Comparison of ENCODE assay signal across 8 cellular contexts in genomic region chr1:33470495-33471012, GRCh38. TPM values are rescaled to one million over a fixed set of nuclear protein-coding genes. Genes with fewer than 3 reads are reported as not detected.
DNase-seq lines count a peak whose midpoint lies in the region; TF ChIP-seq lines count a peak whose summit lies in the region.

No MANE protein-coding gene starts in this region.

- 0 out of 2 replicates have a peak, but pooled peaks cover 4% of the 10 kb centered on the region for H3K79me2 ChIP-seq in MM.1S (ENCODE audit: low read length)

- H3K9me3 Mint-ChIP-seq in activated naive CD4-positive, alpha-beta T cell treated with anti-CD3 and anti-CD28 coated beads for 36 hours = no peaks in the 10 kb centered on the region
- no peaks in the 10 kb centered on the region for H3K9me3 Mint-ChIP-seq in type B pancreatic cell

- TF ChIP-seq POLR2A in ovary (IDR thresholded peaks at IDR 0.05) = no peak

- H3K27ac Mint-ChIP-seq in activated naive CD4-positive, alpha-beta T cell treated with anti-CD3 and anti-CD28 coated beads for 36 hours = no peak overlapping the region
- peak overlapping the region; percentile 76 for H3K27ac Mint-ChIP-seq in type B pancreatic cell

- CTCF ChIA-PET in RWPE1 (lab: Yijun Ruan, JAX) = interaction anchor here (0.6 to 3.5 kb wide), 15 partner anchors 9 to 1079 kb away, joined by 3 to 15 read pairs (median 3); no protein-coding TSS in a partner anchor
- CTCF ChIA-PET in activated naive CD4-positive, alpha-beta T cell treated with anti-CD3 and anti-CD28 coated beads for 36 hours (lab: Charles Lee) = interaction anchor here (0.7 to 3.4 kb wide), 18 partner anchors 10 to 759 kb away, joined by 3 to 42 read pairs (median 4); no protein-coding TSS in a partner anchor

- no peaks in the 10 kb centered on the region for H3F3A ChIP-seq in MM.1S (ENCODE audit: insufficient read depth, low read length)

- H3K4me3 ChIP-seq in MM.1S (ENCODE audit: low read length) (no peak overlapping the region), ovary (no peak overlapping the region)

- no peak for TF ChIP-seq EP300 in ovary (IDR thresholded peaks at IDR 0.05)

- no peak overlapping the region for H3K27ac ChIP-seq in 22Rv1
- H3K27ac ChIP-seq in MM.1S (ENCODE audit: low read length) = no peak overlapping the region
- peak overlapping the region; percentile 64 for H3K27ac ChIP-seq in RWPE1
- H3K27ac ChIP-seq in ovary = no peak overlapping the region

- H3K9me3 ChIP-seq in MM.1S (replicated peaks; ENCODE audit: insufficient read depth, low read length) (no peaks in the 10 kb centered on the region), ovary (no peaks in the 10 kb centered on the region)

- H2AFZ ChIP-seq in MM.1S (ENCODE audit: low read length) = no peak overlapping the region

- H3K9me2 ChIP-seq in MM.1S (replicated peaks; ENCODE audit: insufficient read depth, low read length) = no peaks in the 10 kb centered on the region

- H3K27me3 ChIP-seq in MM.1S (replicated peaks; ENCODE audit: insufficient read depth, low read length) (no peaks in the 10 kb centered on the region), ovary (no peaks in the 10 kb centered on the region)

- no peaks in the 10 kb centered on the region for H3K36me3 Mint-ChIP-seq in activated naive CD4-positive, alpha-beta T cell treated with anti-CD3 and anti-CD28 coated beads for 36 hours (ENCODE audit: low read depth)
- no peaks in the 10 kb centered on the region for H3K36me3 Mint-ChIP-seq in type B pancreatic cell

- peak overlapping the region; percentile 11 for H3K4me3 Mint-ChIP-seq in activated naive CD4-positive, alpha-beta T cell treated with anti-CD3 and anti-CD28 coated beads for 36 hours
- H3K4me3 Mint-ChIP-seq in type B pancreatic cell = peak overlapping the region; percentile 72

- DNase-seq in GM13976 (ENCODE audit: low spot score) (peak; percentile 78), MM.1S (peak; percentile 72), RWPE1 (ENCODE audit: low spot score) (peak; percentile 89), germinal center (ENCODE audit: low spot score) (peak; percentile 78), ovary (peak; percentile 67 to 84 (median 79)), type B pancreatic cell (ENCODE audit: extremely low spot score, unreplicated experiment) (no peak)
- DNase-seq in activated naive CD4-positive, alpha-beta T cell treated with anti-CD3 and anti-CD28 coated beads for 36 hours = peak; percentile 82

- no peak overlapping the region for H3K9ac ChIP-seq in MM.1S (ENCODE audit: low read length)

- H3K27me3 Mint-ChIP-seq in activated naive CD4-positive, alpha-beta T cell treated with anti-CD3 and anti-CD28 coated beads for 36 hours (ENCODE audit: low read depth) = no peaks in the 10 kb centered on the region
- H3K27me3 Mint-ChIP-seq in type B pancreatic cell = no peaks in the 10 kb centered on the region

- in situ Hi-C loops in GM13976 (cut with MboI; ENCODE audit: low sequenced_read_pairs, unreplicated experiment) = no loop called here

- H3K4me2 ChIP-seq in MM.1S (ENCODE audit: low read depth, low read length) = no peak overlapping the region

- H4K20me1 ChIP-seq in MM.1S (ENCODE audit: insufficient read depth, low read length) = no peaks in the 10 kb centered on the region

- TF ChIP-seq CTCF in 22Rv1 (IDR thresholded peaks at IDR 0.05) = peak; percentile 91
- peak; percentile 83 for TF ChIP-seq CTCF in GM13976 (IDR thresholded peaks at IDR 0.05; ENCODE audit: borderline replicate concordance, control extremely low read depth, extremely low read depth, insufficient read depth, missing control alignments)
- peak; percentile 86 for TF ChIP-seq CTCF in MM.1S (IDR thresholded peaks at IDR 0.05; ENCODE audit: low read length)
- peak; percentile 84 for TF ChIP-seq CTCF in RWPE1 (conservative IDR thresholded peaks at IDR 0.05; ENCODE audit: low read depth)
- peak; percentile 75 to 78 (median 78) for TF ChIP-seq CTCF in ovary (IDR thresholded peaks at IDR 0.05)
- TF ChIP-seq CTCF in type B pancreatic cell (conservative IDR thresholded peaks at IDR 0.05) = peak; percentile 92

- POLR2A ChIA-PET in RWPE1 (lab: Yijun Ruan, JAX; ENCODE audit: low non-redundant PET) = interaction anchor here (0.6 kb wide), 2 partner anchors 119 to 1070 kb away, joined by 3 to 4 read pairs; no protein-coding TSS in a partner anchor

- H3K4me1 Mint-ChIP-seq in activated naive CD4-positive, alpha-beta T cell treated with anti-CD3 and anti-CD28 coated beads for 36 hours (ENCODE audit: low read depth) = peaks cover 24% of the 10 kb centered on the region
- peaks cover 21% of the 10 kb centered on the region for H3K4me1 Mint-ChIP-seq in type B pancreatic cell (ENCODE audit: unreplicated experiment)

- H3K36me3 ChIP-seq in MM.1S (replicated peaks; ENCODE audit: insufficient read depth, low read length) = no peaks in the 10 kb centered on the region
- no peaks in the 10 kb centered on the region for H3K36me3 ChIP-seq in ovary

- intact Hi-C loops in activated naive CD4-positive, alpha-beta T cell treated with anti-CD3 and anti-CD28 coated beads for 36 hours (cut with micrococcal nuclease) = loop anchor here (1.0 to 5.0 kb wide), 5 partner anchors 103 to 373 kb away; partner anchors contain the start of gene ZNF362
- intact Hi-C loops in ovary (cut with DNase I) = no loop called here

- whole genome bisulfite sequencing in ovary, 3 donors = 3 to 4% (median 3%) methylated on average over 11 of the region's 11 CpGs

- H3K4me1 ChIP-seq in MM.1S (ENCODE audit: low read length) (peaks cover 10% of the 10 kb centered on the region), ovary (ENCODE audit: insufficient read depth) (peaks cover 3% of the 10 kb centered on the region)

RNA-seq across cellular contexts. Expression of gene ZSCAN20, which starts 1.9 kb away (rescaled TPM):
- total RNA-seq in activated naive CD4-positive, alpha-beta T cell treated with anti-CD3 and anti-CD28 coated beads for 36 hours = 1 to 10 TPM; 2.5 to 2.6 TPM
- total RNA-seq in ovary = 1 to 10 TPM; 3.0 to 8.3 (median 6.4) TPM
- 1 to 10 TPM; 1.9 to 3.7 TPM for polyA plus RNA-seq in ovary
- 6.6 and 8.6 TPM in 2 replicates for total RNA-seq in type B pancreatic cell (ENCODE audit: low replicate concordance)

RNA-seq across cellular contexts. Expression of gene PHC2, which starts 39.7 kb away (rescaled TPM):
- 10 to 100 TPM; 15.6 to 15.9 TPM for total RNA-seq in activated naive CD4-positive, alpha-beta T cell treated with anti-CD3 and anti-CD28 coated beads for 36 hours
- 100 to 1,000 TPM in 1 of 7 donors, 10 to 100 TPM in 6; 64.3 to 101 (median 92.8) TPM for total RNA-seq in ovary
- polyA plus RNA-seq in ovary = 10 to 100 TPM; 52.3 to 85.5 TPM
- total RNA-seq in type B pancreatic cell (ENCODE audit: low replicate concordance) = 80.5 and 106 TPM in 2 replicates
